Comparison of ENCODE assay signal across 20 cellular contexts in the genomic region with DNA sequence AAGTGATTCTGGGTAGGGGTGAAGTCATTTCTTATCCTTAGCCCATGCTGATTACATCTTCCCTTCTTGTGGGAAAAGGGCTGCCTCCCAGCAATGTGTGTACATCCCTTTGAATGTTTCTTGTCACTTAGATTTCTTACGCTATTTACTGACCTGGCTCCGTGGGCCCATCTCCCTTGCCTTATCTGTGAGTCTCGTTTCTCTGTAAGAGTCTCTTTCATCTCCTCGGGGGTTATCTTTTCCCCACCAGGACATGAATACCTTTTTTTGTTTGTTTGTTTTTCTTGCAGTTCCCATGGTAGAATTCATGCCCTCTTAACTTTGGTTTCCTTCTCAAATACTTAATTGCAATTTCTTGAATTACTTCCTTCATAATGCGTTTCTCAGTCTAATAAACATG.
"Had no signal": no experiment of that assay in that cellular context is flagged by ENCODE, and none has a peak within 500 bp of the region (broad histone marks: within the 10 kb centered on the region; RNA-seq: fewer than 3 reads in every experiment).

No MANE protein-coding gene starts in this region.

- H3K27ac ChIP-seq: breast epithelium, epithelial cell of prostate, esophagus squamous epithelium, heart right ventricle, left ventricle myocardium inferior, parathyroid adenoma, right atrium auricular region, suprapubic skin, tibial artery, upper lobe of right lung had no signal

- H3K4me1 ChIP-seq: breast epithelium, esophagus squamous epithelium, left ventricle myocardium inferior, parathyroid adenoma, right atrium auricular region, suprapubic skin, tibial artery, upper lobe of right lung had no signal

- ATAC-seq: activated CD8-positive, alpha-beta T cell treated with anti-CD3 and anti-CD28 coated beads for 36 hours; activated naive CD4-positive, alpha-beta T cell treated with anti-CD3 and anti-CD28 coated beads, Interleukin-2, amount 50 U/mL, for 72 hours; activated T-cell treated with anti-CD3 and anti-CD28 coated beads, Interleukin-2, amount 50 U/mL, for 4 hours; heart right ventricle; naive thymus-derived CD8-positive, alpha-beta T cell; upper lobe of right lung; WTC11 had no signal

- H2AFZ ChIP-seq: parathyroid adenoma had no signal

- H3K9me3 ChIP-seq: breast epithelium, esophagus squamous epithelium, heart right ventricle, left ventricle myocardium inferior, right atrium auricular region, suprapubic skin, tibial artery, upper lobe of right lung had no signal

- DNase-seq: activated CD4-positive, alpha-beta T cell treated with anti-CD3 and anti-CD28 coated beads, Interleukin-2, amount 50 U/mL, for 1 hour; activated CD8-positive, alpha-beta T cell treated with anti-CD3 and anti-CD28 coated beads for 36 hours; activated T-cell treated with anti-CD3 and anti-CD28 coated beads, Interleukin-2, amount 50 U/mL, for 4 hours; esophagus squamous epithelium; foreskin melanocyte; heart right ventricle; left ventricle myocardium inferior; naive thymus-derived CD8-positive, alpha-beta T cell; occipital lobe; stimulated activated naive CD4-positive, alpha-beta T cell; tibial artery; upper lobe of right lung had no signal

- H3K4me3 ChIP-seq: breast epithelium, esophagus squamous epithelium, heart right ventricle, left ventricle myocardium inferior, lung, right atrium auricular region, suprapubic skin, tibial artery, upper lobe of right lung had no signal

- H3K27me3 ChIP-seq: breast epithelium, right atrium auricular region, tibial artery had no signal

- H3K9ac ChIP-seq: parathyroid adenoma had no signal

- H3K79me2 ChIP-seq: parathyroid adenoma had no signal

- H3K36me3 ChIP-seq: breast epithelium, esophagus squamous epithelium, heart right ventricle, left ventricle myocardium inferior, right atrium auricular region, suprapubic skin, tibial artery, upper lobe of right lung had no signal
